ENCODE assay signal across 16 cellular contexts in the genomic region with DNA sequence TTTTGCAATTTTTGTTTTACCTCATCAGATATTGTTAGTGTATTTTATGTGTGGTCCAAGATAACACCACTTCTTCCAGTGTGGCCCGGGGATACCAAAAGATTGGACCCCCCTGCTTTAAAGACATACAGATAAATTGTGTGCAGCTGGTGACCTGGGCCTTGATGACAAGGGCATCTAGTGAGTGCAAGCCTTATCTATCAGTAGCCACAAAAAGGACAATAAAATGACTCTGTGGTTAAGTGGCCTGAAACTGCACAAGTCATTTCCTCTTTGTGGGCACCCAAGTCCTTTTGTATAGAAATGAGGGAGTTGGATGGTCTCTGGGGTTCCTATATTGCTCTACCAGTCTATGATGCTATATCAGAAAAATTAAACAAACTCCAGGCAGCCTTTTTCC.
A peak's percentile ranks its signal among the peaks of the same experiment; 100 is the strongest.
DNase-seq lines count a peak whose midpoint lies in the region; ATAC-seq lines count a peak whose summit lies in the region.
"Had no signal": no experiment of that assay in that cellular context is flagged by ENCODE, and none has a peak within 500 bp of the region (broad histone marks: within the 10 kb centered on the region; RNA-seq: fewer than 3 reads in every experiment).

No MANE protein-coding gene starts in this region.

- H3K9me3 ChIP-seq in BLaER1: no peaks in the 10 kb centered on the region
- H3K9me3 ChIP-seq in SJSA1 (replicated peaks): no peaks in the 10 kb centered on the region
- H3K9me3 ChIP-seq: heart left ventricle, prostate gland, tibial artery had no signal

- peaks cover 70% of the 10 kb centered on the region for H3K4me1 ChIP-seq in BLaER1
- peaks cover 75% of the 10 kb centered on the region for H3K4me1 ChIP-seq in SJSA1 (replicated peaks)
- H3K4me1 ChIP-seq: prostate gland had no signal

- H3K27me3 Mint-ChIP-seq in activated T-cell treated with anti-CD3 and anti-CD28 coated beads, Interleukin-2, amount 50 U/mL, for 4 hours (ENCODE audit: low read depth): no peaks in the 10 kb centered on the region

- peak overlapping the region; percentile 95 for H3K4me2 ChIP-seq in BLaER1

- no peaks in the 10 kb centered on the region for H3K36me3 Mint-ChIP-seq in activated T-cell treated with anti-CD3 and anti-CD28 coated beads, Interleukin-2, amount 50 U/mL, for 4 hours (ENCODE audit: insufficient read depth)
- H3K36me3 Mint-ChIP-seq: activated naive CD8-positive, alpha-beta T cell treated with anti-CD3 and anti-CD28 coated beads, Interleukin-2, amount 10 ng/mL, durations not matched to agents 7 days and 5 days had no signal

- H3K27ac ChIP-seq in BLaER1 (no peak overlapping the region), SJSA1 (peak overlapping the region; percentile 15; the same call in 1 of the 2 replicates)
- H3K27ac ChIP-seq: heart left ventricle, prostate gland, tibial artery had no signal

- no peaks in the 10 kb centered on the region for H3K27me3 ChIP-seq in BLaER1
- H3K27me3 ChIP-seq in SJSA1 (replicated peaks): no peaks in the 10 kb centered on the region
- H3K27me3 ChIP-seq: tibial artery had no signal

- H4K20me1 ChIP-seq in BLaER1: peaks cover 99% of the 10 kb centered on the region

- no peak overlapping the region for H3K9ac ChIP-seq in BLaER1

- 0 out of 2 replicates have a peak, but pooled peaks cover 7% of the 10 kb centered on the region for H3K36me3 ChIP-seq in BLaER1
- H3K36me3 ChIP-seq in SJSA1: no peaks in the 10 kb centered on the region
- H3K36me3 ChIP-seq: heart left ventricle, prostate gland, tibial artery had no signal

- H3K4me1 Mint-ChIP-seq in activated T-cell treated with anti-CD3 and anti-CD28 coated beads, Interleukin-2, amount 50 U/mL, for 4 hours (ENCODE audit: low read depth): no peaks in the 10 kb centered on the region

- H3K9me3 Mint-ChIP-seq in activated T-cell treated with anti-CD3 and anti-CD28 coated beads, Interleukin-2, amount 50 U/mL, for 4 hours: no peaks in the 10 kb centered on the region
- H3K9me3 Mint-ChIP-seq: activated naive CD8-positive, alpha-beta T cell treated with anti-CD3 and anti-CD28 coated beads, Interleukin-2, amount 10 ng/mL, durations not matched to agents 7 days and 5 days; dendritic cell treated with granulocyte-macrophage colony-stimulating factor and Interleukin-4, amounts not matched to agents 40 ng/mL and 50 ng/mL, for 4 days had no signal

- peak; percentile 83 for ATAC-seq in GM19372 (IDR thresholded peaks at IDR 0.05; ENCODE audit: low read depth, unreplicated experiment)
- peak; percentile 60 for ATAC-seq in HG03460 (IDR thresholded peaks at IDR 0.05; ENCODE audit: unreplicated experiment)
- ATAC-seq in activated T-cell treated with anti-CD3 and anti-CD28 coated beads, Interleukin-2, amount 50 U/mL, for 4 hours: no peak

- H3K4me3 ChIP-seq in BLaER1: no peak overlapping the region
- no peak overlapping the region for H3K4me3 ChIP-seq in SJSA1
- H3K4me3 ChIP-seq: heart left ventricle, prostate gland, tibial artery had no signal

- DNase-seq in SJSA1 (ENCODE audit: low read depth in 1 of 2, low spot score in 2 of 2) (peak in 1 of 2 experiments; percentile 72), NCI-H82 (lab: John Stamatoyannopoulos, UW) (no peak)
- no peak for DNase-seq in stimulated activated CD4-positive, alpha-beta T cell treated with anti-CD3 and anti-CD28 coated beads, Interleukin-4, amount 100 ng/mL, for 24 hours
- no peak for DNase-seq in activated T-cell treated with anti-CD3 and anti-CD28 coated beads, Interleukin-2, amount 50 U/mL, for 4 hours
- no peak for DNase-seq in activated effector memory CD4-positive, alpha-beta T cell treated with Interleukin-2 at 50 U/mL for 16 hours
- DNase-seq: activated CD4-positive, alpha-beta T cell treated with anti-CD3 and anti-CD28 coated beads, Interleukin-2, amount 50 U/mL, for 48 hours; activated naive CD8-positive, alpha-beta T cell treated with anti-CD3 and anti-CD28 coated beads, Interleukin-2, amount 10 ng/mL, durations not matched to agents 7 days and 5 days; heart left ventricle; NCI-H2081; Right ventricle myocardium superior; tibial artery had no signal

- no peak overlapping the region for H3K4me3 Mint-ChIP-seq in activated T-cell treated with anti-CD3 and anti-CD28 coated beads, Interleukin-2, amount 50 U/mL, for 4 hours
- H3K4me3 Mint-ChIP-seq: activated naive CD8-positive, alpha-beta T cell treated with anti-CD3 and anti-CD28 coated beads, Interleukin-2, amount 10 ng/mL, durations not matched to agents 7 days and 5 days; dendritic cell treated with granulocyte-macrophage colony-stimulating factor and Interleukin-4, amounts not matched to agents 40 ng/mL and 50 ng/mL, for 4 days had no signal

Comparison
In these comparisons a context has a peak if more than half of its experiments do, and no peak if none do; other contexts are left out.
1. ATAC-seq: peak in GM19372 (single experiment) and HG03460 (single experiment); none in activated T-cell treated with anti-CD3 and anti-CD28 coated beads, Interleukin-2, amount 50 U/mL, for 4 hours (0 of 2).